11 cellular contexts compared by ENCODE assay signal in the genomic region with DNA sequence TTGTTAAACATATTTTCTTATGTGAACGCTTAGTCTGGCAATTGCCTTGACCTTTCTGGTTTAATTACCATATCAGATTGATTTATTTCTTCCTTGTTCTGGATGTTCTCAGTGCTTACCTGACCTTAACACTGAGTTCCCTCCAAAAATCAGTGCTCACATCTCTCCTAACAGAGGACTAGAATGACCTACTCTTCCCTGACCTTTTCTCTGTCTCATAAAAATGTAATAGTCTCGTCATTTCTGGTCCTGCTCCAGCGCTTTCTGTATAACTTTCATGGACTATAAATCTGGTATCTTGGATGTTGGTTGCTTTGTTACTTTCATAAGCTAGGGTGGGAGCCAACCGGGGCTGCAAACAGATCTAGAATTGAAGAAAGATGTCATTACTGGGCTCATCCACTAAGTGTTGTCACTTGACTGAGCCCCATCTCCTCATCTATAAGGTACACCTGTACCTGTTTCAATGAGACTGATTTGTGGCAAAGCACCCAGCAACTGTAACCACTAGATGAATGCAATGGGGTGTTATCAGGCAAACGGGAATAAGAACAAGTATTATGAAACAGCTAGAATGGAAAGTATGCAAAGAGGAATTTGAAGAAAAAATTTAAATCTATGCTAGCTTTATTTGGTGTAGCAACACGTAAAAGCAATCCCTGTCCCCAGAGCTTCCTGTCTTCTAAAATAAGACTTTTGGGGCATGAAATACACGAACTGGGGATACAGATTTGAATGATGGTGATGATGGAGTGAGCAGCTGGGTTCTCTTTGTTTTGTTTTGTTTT. TPM values are rescaled to one million over a fixed set of nuclear protein-coding genes. Genes with fewer than 3 reads are reported as not detected.
DNase-seq lines count a peak whose midpoint lies in the region; ATAC-seq, FAIRE-seq and TF ChIP-seq lines count a peak whose summit lies in the region.
"Had no signal": no experiment of that assay in that cellular context is flagged by ENCODE, and none has a peak within 500 bp of the region (broad histone marks: within the 10 kb centered on the region; RNA-seq: fewer than 3 reads in every experiment).

No MANE protein-coding gene starts in this region.

- H3K27me3 Mint-ChIP-seq in activated naive CD8-positive, alpha-beta T cell: peaks cover 23% of the 10 kb centered on the region

- TF ChIP-seq POLR2A in heart left ventricle (IDR thresholded peaks at IDR 0.05): no peak

- DNase-seq in heart left ventricle (peak in 1 of 5 donors; percentile 6), right cardiac atrium (no peak), kidney epithelial cell (ENCODE audit: low read depth) (no peak), upper lobe of right lung (no peak), NCI-H1436 treated with DMSO at 0.1 percent for 48 hours (lab: John Stamatoyannopoulos, UW) (no peak), urothelium cell line (ENCODE audit: low spot score) (no peak), germinal center (ENCODE audit: low spot score) (no peak)
- DNase-seq: DMS53, NCI-H774, posterior cingulate gyrus had no signal

- peaks cover 2% of the 10 kb centered on the region for H3K36me3 Mint-ChIP-seq in activated naive CD8-positive, alpha-beta T cell

- peak overlapping the region in 7 of 12 donors; percentile 20 to 91 (median 42) for H3K27ac ChIP-seq in heart left ventricle
- no peak overlapping the region for H3K27ac ChIP-seq in right cardiac atrium (ENCODE audit: low read length)
- peak overlapping the region; percentile 63 for H3K27ac ChIP-seq in upper lobe of right lung

- no peaks in the 10 kb centered on the region for H3K9me3 Mint-ChIP-seq in activated naive CD8-positive, alpha-beta T cell (ENCODE audit: low read depth)

- ATAC-seq in heart left ventricle (no peak), right cardiac atrium (no peak), upper lobe of right lung (no peak)

- intact Hi-C loops in heart left ventricle (cut with DNase I) (no loop called here), right cardiac atrium (cut with DNase I) (no loop called here), upper lobe of right lung (cut with DNase I) (no loop called here)

- H3K4me1 Mint-ChIP-seq in activated naive CD8-positive, alpha-beta T cell (ENCODE audit: low read depth): peaks cover 27% of the 10 kb centered on the region

- H3K36me3 ChIP-seq in heart left ventricle (no peaks in the 10 kb centered on the region), kidney epithelial cell (ENCODE audit: control insufficient read depth, insufficient read depth, low read length) (no peaks in the 10 kb centered on the region), upper lobe of right lung (no peaks in the 10 kb centered on the region)

- WGBS in heart left ventricle, 4 donors: 53 to 66% (median 62%) methylated on average over 7 of the region's 7 CpGs
- WGBS in right cardiac atrium: 41% methylated on average over 7 of the region's 7 CpGs

- H3K27me3 ChIP-seq in heart left ventricle (no peaks in the 10 kb centered on the region), right cardiac atrium (ENCODE audit: control insufficient read depth, insufficient read depth) (no peaks in the 10 kb centered on the region), kidney epithelial cell (ENCODE audit: control insufficient read depth, insufficient read depth, low read length) (no peaks in the 10 kb centered on the region), upper lobe of right lung (no peaks in the 10 kb centered on the region)

- no peak for FAIRE-seq in urothelium cell line (lab: Jason Lieb, UNC)

- H3K27ac Mint-ChIP-seq in activated naive CD8-positive, alpha-beta T cell: no peak overlapping the region

- H3K9me3 ChIP-seq in heart left ventricle (no peaks in the 10 kb centered on the region), right cardiac atrium (ENCODE audit: control insufficient read depth, low read length) (no peaks in the 10 kb centered on the region), upper lobe of right lung (no peaks in the 10 kb centered on the region)

- peak overlapping the region in 3 of 12 donors; percentile 67 to 80 (median 75) for H3K4me3 ChIP-seq in heart left ventricle
- H3K4me3 ChIP-seq in right cardiac atrium (ENCODE audit: low read length): no peak overlapping the region
- peak overlapping the region; percentile 84 for H3K4me3 ChIP-seq in kidney epithelial cell (ENCODE audit: low read depth, low read length)
- peak overlapping the region; percentile 3 for H3K4me3 ChIP-seq in upper lobe of right lung

- no peak for TF ChIP-seq CTCF in heart left ventricle (IDR thresholded peaks at IDR 0.05)
- no peak for TF ChIP-seq CTCF in kidney epithelial cell (IDR thresholded peaks at IDR 0.05; ENCODE audit: insufficient read depth, low read length, poor library complexity, severe bottlenecking)
- no peak for TF ChIP-seq CTCF in upper lobe of right lung (IDR thresholded peaks at IDR 0.05)

- H3K4me1 ChIP-seq in heart left ventricle (peaks cover 0 to 74% (median 46%) of the 10 kb centered on the region in 12 donors), right cardiac atrium (ENCODE audit: control insufficient read depth, insufficient read depth, low read length) (peaks cover 18% of the 10 kb centered on the region), upper lobe of right lung (peaks cover 28% of the 10 kb centered on the region)

- peak overlapping the region; percentile 14 for H3K4me3 Mint-ChIP-seq in activated naive CD8-positive, alpha-beta T cell

RNA-seq across cellular contexts. Expression of a gene that starts 2.4 kb away (rescaled TPM):
- total RNA-seq in heart left ventricle (10 to 100 TPM in 8 of 9 donors, 1 to 10 TPM in 1; 2.6 to 38.2 (median 19.2) TPM), right cardiac atrium (10 to 100 TPM; 16.4 to 38.1 (median 31.1) TPM), kidney epithelial cell (222 and 235 TPM in 2 replicates), upper lobe of right lung (75.1 TPM)
- polyA plus RNA-seq in heart left ventricle (10 to 100 TPM; 13.8 to 43.6 TPM), right cardiac atrium (30.6 TPM)

RNA-seq across cellular contexts. Expression of a gene that starts 13.7 kb away (rescaled TPM):
- total RNA-seq in heart left ventricle (10 to 100 TPM; 16.9 to 37.6 (median 23.6) TPM), right cardiac atrium (10 to 100 TPM; 41.3 to 45.7 (median 43.3) TPM), kidney epithelial cell (94.5 and 96.3 TPM in 2 replicates), upper lobe of right lung (68.0 TPM)
- polyA plus RNA-seq in heart left ventricle (10 to 100 TPM; 14.3 to 72.6 TPM), right cardiac atrium (27.6 TPM)

RNA-seq across cellular contexts. Expression of a gene that starts 37.8 kb away (rescaled TPM):
- total RNA-seq in heart left ventricle: 10 to 100 TPM in 1 of 9 donors, 1 to 10 TPM in 8; 3.9 to 13.7 (median 6.8) TPM
- polyA plus RNA-seq in heart left ventricle: 10 to 100 TPM in 1 of 2 donors, 1 to 10 TPM in 1; 2.6 to 11.9 TPM
- 1 to 10 TPM; 4.6 to 5.4 (median 5.1) TPM for total RNA-seq in right cardiac atrium
- 4.6 TPM for polyA plus RNA-seq in right cardiac atrium
- total RNA-seq in kidney epithelial cell: 31.3 and 32.9 TPM in 2 replicates
- total RNA-seq in upper lobe of right lung: 4.9 TPM

RNA-seq across cellular contexts. Expression of a gene that starts 38.1 kb away (rescaled TPM):
- total RNA-seq in heart left ventricle: 100 to 1,000 TPM in 7 of 9 donors, 10 to 100 TPM in 2; 48.0 to 129 (median 103) TPM
- polyA plus RNA-seq in heart left ventricle: 100 to 1,000 TPM; 119 to 139 TPM
- total RNA-seq in right cardiac atrium: 100 to 1,000 TPM; 107 to 113 (median 111) TPM
- 170 TPM for polyA plus RNA-seq in right cardiac atrium
- total RNA-seq in kidney epithelial cell: 75.8 and 135 TPM in 2 replicates
- 94.0 TPM for total RNA-seq in upper lobe of right lung
